9 cellular contexts compared by ENCODE assay signal in the genomic region with DNA sequence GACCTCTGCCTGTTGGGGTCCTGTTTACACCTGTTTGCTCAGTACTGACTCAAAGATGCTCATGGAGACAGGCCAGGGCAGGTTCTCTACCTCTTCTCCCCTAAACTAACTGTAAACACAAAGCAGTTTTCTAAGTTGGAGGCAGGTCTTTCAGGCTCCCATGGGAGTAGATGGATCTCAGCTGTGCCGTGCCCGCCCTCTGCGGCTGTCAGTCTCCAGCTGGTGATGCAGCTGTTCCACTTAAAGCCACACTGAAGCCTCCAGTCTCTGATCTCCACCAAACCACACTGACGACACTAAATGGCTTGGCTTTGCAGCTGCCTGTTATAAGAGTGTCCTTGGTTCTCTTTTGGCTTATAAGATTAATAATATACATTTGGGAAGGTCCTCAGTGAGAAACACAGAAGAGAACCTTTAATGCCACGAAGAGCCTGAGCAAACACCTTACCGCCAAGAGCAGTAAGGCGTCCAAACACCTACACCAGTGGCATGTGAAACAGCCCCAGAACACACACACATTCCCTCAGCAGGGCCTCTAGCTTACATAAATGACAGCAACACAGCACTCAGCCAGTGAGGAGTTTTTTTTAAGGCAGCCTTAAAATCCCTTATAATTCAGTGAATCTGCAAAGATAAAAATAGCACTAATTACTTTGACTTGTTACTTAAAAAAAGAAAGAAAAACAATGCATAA.
DNase-seq lines count a peak whose midpoint lies in the region; ATAC-seq and TF ChIP-seq lines count a peak whose summit lies in the region.
"Had no signal": no experiment of that assay in that cellular context is flagged by ENCODE, and none has a peak within 500 bp of the region (broad histone marks: within the 10 kb centered on the region; RNA-seq: fewer than 3 reads in every experiment).

No MANE protein-coding gene starts in this region.

- peaks cover 29% of the 10 kb centered on the region for H3K4me1 Mint-ChIP-seq in activated T-cell treated with anti-CD3 and anti-CD28 coated beads, Interleukin-2, amount 50 U/mL, for 24 hours (ENCODE audit: low read depth)
- peaks cover 1% of the 10 kb centered on the region for H3K4me1 Mint-ChIP-seq in progenitor cell of endocrine pancreas (ENCODE audit: low read depth)
- H3K4me1 Mint-ChIP-seq in Calu3 (ENCODE audit: low read depth, unreplicated experiment), result no peaks in the 10 kb centered on the region

- CTCF ChIA-PET in Calu3 (lab: Charles Lee), result interaction anchor here (0.6 kb wide), 1 partner anchor 106 kb away, joined by 3 read pairs; no protein-coding TSS in a partner anchor

- H3K4me3 Mint-ChIP-seq in activated T-cell treated with anti-CD3 and anti-CD28 coated beads, Interleukin-2, amount 50 U/mL, for 24 hours, result no peak overlapping the region
- H3K4me3 Mint-ChIP-seq in progenitor cell of endocrine pancreas (ENCODE audit: low read depth), result no peak overlapping the region
- H3K4me3 Mint-ChIP-seq in Calu3 (ENCODE audit: low read depth, unreplicated experiment), result no peak overlapping the region
- H3K4me3 Mint-ChIP-seq: T-cell had no signal

- intact Hi-C loops in Calu3 (cut with micrococcal nuclease; ENCODE audit: unreplicated experiment), result no loop called here

- no TSS peak for BruUV-seq in Calu3 (replicated peaks; lab: Mats Ljungman, UMichigan)

- H3K9me3 Mint-ChIP-seq in activated T-cell treated with anti-CD3 and anti-CD28 coated beads, Interleukin-2, amount 50 U/mL, for 24 hours, result no peaks in the 10 kb centered on the region
- H3K9me3 Mint-ChIP-seq in progenitor cell of endocrine pancreas (ENCODE audit: low read depth) (no peaks in the 10 kb centered on the region), Calu3 (ENCODE audit: low read depth, unreplicated experiment) (no peaks in the 10 kb centered on the region)
- H3K9me3 Mint-ChIP-seq: T-cell had no signal

- H3K27ac Mint-ChIP-seq in activated T-cell treated with anti-CD3 and anti-CD28 coated beads, Interleukin-2, amount 50 U/mL, for 24 hours, result peak overlapping the region; percentile 45
- H3K27ac Mint-ChIP-seq in progenitor cell of endocrine pancreas (no peak overlapping the region), Calu3 (ENCODE audit: unreplicated experiment) (no peak overlapping the region)
- H3K27ac Mint-ChIP-seq: T-cell had no signal

- H3K36me3 Mint-ChIP-seq in activated T-cell treated with anti-CD3 and anti-CD28 coated beads, Interleukin-2, amount 50 U/mL, for 24 hours (ENCODE audit: low read depth), result peaks cover 6% of the 10 kb centered on the region
- H3K36me3 Mint-ChIP-seq in progenitor cell of endocrine pancreas (ENCODE audit: insufficient read depth), result no peaks in the 10 kb centered on the region
- H3K36me3 Mint-ChIP-seq in Calu3 (ENCODE audit: insufficient read depth, unreplicated experiment), result no peaks in the 10 kb centered on the region

- no peaks in the 10 kb centered on the region for H3K27me3 Mint-ChIP-seq in activated T-cell treated with anti-CD3 and anti-CD28 coated beads, Interleukin-2, amount 50 U/mL, for 24 hours
- H3K27me3 Mint-ChIP-seq in progenitor cell of endocrine pancreas, result no peaks in the 10 kb centered on the region
- H3K27me3 Mint-ChIP-seq in Calu3 (ENCODE audit: unreplicated experiment), result no peaks in the 10 kb centered on the region
- H3K27me3 Mint-ChIP-seq: T-cell had no signal

- ATAC-seq in HG02642 (IDR thresholded peaks at IDR 0.05; ENCODE audit: poor library complexity, unreplicated experiment), result peak; percentile 81
- ATAC-seq: T-cell had no signal

- TF ChIP-seq CTCF in progenitor cell of endocrine pancreas (IDR thresholded peaks at IDR 0.05; ENCODE audit: unreplicated experiment) (no peak), Calu3 (IDR thresholded peaks at IDR 0.05; ENCODE audit: unreplicated experiment) (no peak)

- DNase-seq in activated T-cell treated with anti-CD3 and anti-CD28 coated beads, Interleukin-2, amount 50 U/mL, for 24 hours, result no peak
- no peak for DNase-seq in activated T-cell treated with anti-CD3 and anti-CD28 coated beads for 4 hours
- peak; percentile 88 for DNase-seq in NCI-H1694 treated with DMSO at 0.1 percent for 48 hours (lab: John Stamatoyannopoulos, UW)
- DNase-seq in hippocampal formation (lab: John Stamatoyannopoulos, UW), result peak; percentile 4 to 16
- no peak for DNase-seq in cerebellum (ENCODE audit: low spot score)
- no peak for DNase-seq in progenitor cell of endocrine pancreas (ENCODE audit: low spot score, unreplicated experiment)
- DNase-seq in Calu3, result no peak

Comparison
In these comparisons a context has a peak if more than half of its experiments do, and no peak if none do; other contexts are left out.
1. DNase-seq: peak in NCI-H1694 treated with DMSO at 0.1 percent for 48 hours (single experiment) and hippocampal formation (2 of 2); none in activated T-cell treated with anti-CD3 and anti-CD28 coated beads, Interleukin-2, amount 50 U/mL, for 24 hours (single experiment), activated T-cell treated with anti-CD3 and anti-CD28 coated beads for 4 hours (single experiment), cerebellum (single experiment), progenitor cell of endocrine pancreas (single experiment) and Calu3 (single experiment).